ENCODE assay signal across 11 cellular contexts in the genomic region with DNA sequence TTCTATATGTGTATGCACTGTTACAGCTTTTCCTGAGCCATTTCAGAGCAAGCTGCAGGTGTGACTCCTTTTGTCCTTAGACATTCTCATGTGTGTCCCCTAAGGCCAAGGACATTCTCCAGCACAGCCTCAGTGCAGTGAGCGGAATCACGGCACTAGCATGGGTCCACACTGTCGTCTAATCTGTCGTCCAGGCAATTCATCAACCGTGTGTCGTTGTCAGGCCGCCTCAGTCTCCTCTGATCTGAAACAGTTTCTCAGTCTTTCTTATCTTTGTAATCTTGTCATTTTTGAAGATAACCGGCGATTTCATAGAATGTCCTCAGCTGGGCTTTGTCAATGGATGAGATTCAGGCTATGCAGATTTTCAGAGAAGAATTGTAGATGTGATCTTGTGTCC. TPM values are rescaled to one million over a fixed set of nuclear protein-coding genes. Genes with fewer than 3 reads are reported as not detected.
"Had no signal": no experiment of that assay in that cellular context is flagged by ENCODE, and none has a peak within 500 bp of the region (broad histone marks: within the 10 kb centered on the region; RNA-seq: fewer than 3 reads in every experiment).

No MANE protein-coding gene starts in this region.

RNA-seq across cellular contexts. Expression of a gene that starts 30.5 kb away (rescaled TPM):
- total RNA-seq: OCI-LY7, PC-9, Peyer's patch, Right ventricle myocardium inferior, Right ventricle myocardium superior, RPMI7951, SJCRH30, SJSA1, SK-MEL-5, T-cell had no signal
- polyA plus RNA-seq: SK-N-SH had no signal

RNA-seq across cellular contexts. Expression of a gene that starts 31.4 kb away (rescaled TPM):
- total RNA-seq: OCI-LY7, Peyer's patch, Right ventricle myocardium inferior, Right ventricle myocardium superior, SJCRH30, SJSA1, T-cell had no signal
- polyA plus RNA-seq: SK-N-SH had no signal
